In genomic region chr5:122124766-122125165, GRCh38 we compare ENCODE assay signal across 21 cellular contexts. TPM values are rescaled to one million over a fixed set of nuclear protein-coding genes. Genes with fewer than 3 reads are reported as not detected.
"Had no signal": no experiment of that assay in that cellular context is flagged by ENCODE, and none has a peak within 500 bp of the region (broad histone marks: within the 10 kb centered on the region; RNA-seq: fewer than 3 reads in every experiment).

No MANE protein-coding gene starts in this region.

- H3K4me3 Mint-ChIP-seq: T-cell had no signal

- DNase-seq: Kasumi-1, MM.1S, NCI-H1092 treated with DMSO at 0.1 percent for 48 hours, NCI-H1436, NCI-H187, NCI-H2029, NCI-H2081 treated with DMSO at 0.1 percent for 48 hours, NCI-H2171, NCI-H226, NCI-H446, NCI-H510A, NCI-H524 treated with DMSO at 0.1 percent for 48 hours, NCI-H774, SHP77, T-cell had no signal

- H3K36me3 Mint-ChIP-seq: T-cell had no signal

- H3K4me3 ChIP-seq: SJSA1, SK-N-MC had no signal

- H3K9ac ChIP-seq: KMS-11 had no signal

- ATAC-seq: T-cell had no signal

- H3K9me3 ChIP-seq: SJSA1 had no signal

- H3K27ac Mint-ChIP-seq: T-cell had no signal

- H3K27ac ChIP-seq: KMS-11, RWPE1, SJSA1, SK-N-MC had no signal

- H3K27me3 ChIP-seq: SJSA1 had no signal

- H3K36me3 ChIP-seq: SJSA1 had no signal

- H3K9me3 Mint-ChIP-seq: T-cell had no signal

- H3K4me1 Mint-ChIP-seq: T-cell had no signal

- H3K4me2 ChIP-seq: KMS-11 had no signal

RNA-seq across cellular contexts. Expression of gene ZNF474, which starts 4.6 kb away (rescaled TPM):
- total RNA-seq: M059J, SJSA1 had no signal

RNA-seq across cellular contexts. Expression of gene LOX, which starts 46.7 kb away (rescaled TPM):
- total RNA-seq: HT-29 had no signal
